In genomic region chr7:100896743-100897051, GRCh38 we compare ENCODE assay signal across 9 cellular contexts. TPM values are rescaled to one million over a fixed set of nuclear protein-coding genes. Genes with fewer than 3 reads are reported as not detected.
DNase-seq lines count a peak whose midpoint lies in the region; ATAC-seq and TF ChIP-seq lines count a peak whose summit lies in the region.
"Had no signal": no experiment of that assay in that cellular context is flagged by ENCODE, and none has a peak within 500 bp of the region (broad histone marks: within the 10 kb centered on the region; RNA-seq: fewer than 3 reads in every experiment).

No MANE protein-coding gene starts in this region.

- no peak for TF ChIP-seq POLR2A in sigmoid colon (IDR thresholded peaks at IDR 0.05)

- H3K36me3 ChIP-seq in SK-N-MC (ENCODE audit: insufficient read depth, low read length): no peaks in the 10 kb centered on the region
- no peaks in the 10 kb centered on the region for H3K36me3 ChIP-seq in iPS DF 6.9 (ENCODE audit: control insufficient read depth, insufficient read depth, low read length)
- no peaks in the 10 kb centered on the region for H3K36me3 ChIP-seq in sigmoid colon

- ATAC-seq in GM21619 (IDR thresholded peaks at IDR 0.05; ENCODE audit: unreplicated experiment): no peak

- no peak for TF ChIP-seq EP300 in sigmoid colon (IDR thresholded peaks at IDR 0.05)

- peak overlapping the region; percentile 74 for H3K4me3 ChIP-seq in SK-N-MC
- peak overlapping the region; percentile 20; the same call in 1 of the 2 replicates for H3K4me3 ChIP-seq in iPS DF 6.9 (ENCODE audit: low read length)
- H3K4me3 ChIP-seq in sigmoid colon: peak overlapping the region in 3 of 4 donors; percentile 25 to 44 (median 39)

- DNase-seq in GM13977 (ENCODE audit: low spot score) (no peak), SK-N-MC (ENCODE audit: low read depth, low spot score) (no peak), iPS DF 6.9 (ENCODE audit: low read depth, low spot score) (no peak), sigmoid colon (no peak), OCI-M2 (lab: John Stamatoyannopoulos, UW; ENCODE audit: unreplicated experiment) (no peak), cerebellar cortex (ENCODE audit: low spot score) (no peak), cerebellar nuclear complex (lab: John Stamatoyannopoulos, UW) (no peak)
- DNase-seq: NCI-H1092 had no signal

- no CpG with 5 or more reads among the region's 45 CpGs for WGBS in iPS DF 6.9 (ENCODE audit: insufficient coverage, insufficient read length)
- WGBS in sigmoid colon, 2 donors: 1 to 2% methylated on average over 45 of the region's 45 CpGs

- intact Hi-C loops in sigmoid colon (cut with DNase I): loop anchor here (1.0 to 10.0 kb wide), 3 partner anchors 163 to 268 kb away; partner anchors contain the start of gene VGF

- H3K4me1 ChIP-seq in iPS DF 6.9 (ENCODE audit: control insufficient read depth, insufficient read depth, low read length) (peaks cover 5% of the 10 kb centered on the region; the same call in 1 of the 2 replicates), sigmoid colon (peaks cover 0 to 31% (median 30%) of the 10 kb centered on the region in 4 donors)

- H3K9ac ChIP-seq in SK-N-MC (ENCODE audit: insufficient read length): no peak overlapping the region

- no peaks in the 10 kb centered on the region for H3K9me3 ChIP-seq in SK-N-MC (ENCODE audit: low read depth, low read length)
- no peaks in the 10 kb centered on the region for H3K9me3 ChIP-seq in iPS DF 6.9 (ENCODE audit: control insufficient read depth, insufficient read depth, low read length)
- no peaks in the 10 kb centered on the region for H3K9me3 ChIP-seq in sigmoid colon

- H3K27ac ChIP-seq in SK-N-MC: no peak overlapping the region
- no peak overlapping the region for H3K27ac ChIP-seq in iPS DF 6.9 (ENCODE audit: low read length)
- H3K27ac ChIP-seq in sigmoid colon: no peak overlapping the region

- in situ Hi-C loops in GM13977 (cut with MboI; ENCODE audit: low pct_unique_long_range_greater_than_20kb, low sequenced_read_pairs, unreplicated experiment): loop anchor here (10.0 kb wide), 1 partner anchor 188 kb away; the partner anchor contains the start of gene TRIM56

- TF ChIP-seq CTCF in GM13977 (IDR thresholded peaks at IDR 0.05; ENCODE audit: extremely low read depth, insufficient read depth, missing control alignments): peak; percentile 18
- no peak for TF ChIP-seq CTCF in sigmoid colon (IDR thresholded peaks at IDR 0.05)

- peaks cover 8% of the 10 kb centered on the region for H3K27me3 ChIP-seq in iPS DF 6.9 (ENCODE audit: control insufficient read depth, insufficient read depth, low read length)
- H3K27me3 ChIP-seq in sigmoid colon: peaks cover 27 to 64% (median 42%) of the 10 kb centered on the region in 3 donors

RNA-seq across cellular contexts. Expression of gene ACHE, which starts 1.0 kb away (rescaled TPM):
- total RNA-seq in sigmoid colon: 1 to 10 TPM; 3.0 to 8.9 (median 6.5) TPM
- 10 to 100 TPM in 1 of 3 donors, 1 to 10 TPM in 2; 3.6 to 20.6 (median 5.5) TPM for polyA plus RNA-seq in sigmoid colon

RNA-seq across cellular contexts. Expression of gene UFSP1, which starts 7.2 kb away (rescaled TPM):
- 1 to 10 TPM; 2.4 to 7.1 (median 3.1) TPM for total RNA-seq in sigmoid colon
- 1 to 10 TPM; 1.8 to 5.3 (median 1.8) TPM for polyA plus RNA-seq in sigmoid colon

RNA-seq across cellular contexts. Expression of gene SRRT, which starts 21.8 kb away (rescaled TPM):
- 10 to 100 TPM; 42.1 to 64.3 (median 51.4) TPM for total RNA-seq in sigmoid colon
- polyA plus RNA-seq in sigmoid colon: 100 to 1,000 TPM in 1 of 3 donors, 10 to 100 TPM in 2; 31.8 to 106 (median 38.6) TPM

RNA-seq across cellular contexts. Expression of gene TRIP6, which starts 29.5 kb away (rescaled TPM):
- total RNA-seq in sigmoid colon: 10 to 100 TPM; 37.8 to 79.7 (median 51.1) TPM
- 10 to 100 TPM; 12.0 to 45.9 (median 18.0) TPM for polyA plus RNA-seq in sigmoid colon

RNA-seq across cellular contexts. Expression of gene SLC12A9, which starts 44.2 kb away (rescaled TPM):
- total RNA-seq in sigmoid colon: 10 to 100 TPM; 10.4 to 17.9 (median 14.8) TPM
- 10 to 100 TPM in 1 of 3 donors, 1 to 10 TPM in 2; 2.5 to 34.2 (median 4.2) TPM for polyA plus RNA-seq in sigmoid colon

Comparison
In these comparisons a context has a peak if more than half of its experiments do, and no peak if none do; other contexts are left out.
1. H3K4me3 ChIP-seq: peak in every context shown above with its lines; median percentile 74 in SK-N-MC; 39 in sigmoid colon; 20 in iPS DF 6.9.